ENCODE assay signal across 1 cellular context in genomic region chr5:14443665-14444064, GRCh38.
A peak's percentile ranks its signal among the peaks of the same experiment; 100 is the strongest.
TF ChIP-seq lines count a peak whose summit lies in the region.

No MANE protein-coding gene starts in this region.

TF ChIP-seq in SK-N-SH, 30 proteins besides CTCF, POLR2A, EP300 and RAD21:
- no peak for TF ChIP-seq CHD2 (IDR thresholded peaks at IDR 0.05; ENCODE audit: low read length, partially characterized antibody)
- TF ChIP-seq MEF2A (IDR thresholded peaks at IDR 0.05; ENCODE audit: borderline replicate concordance, low read depth): no peak
- TF ChIP-seq IRF3 (IDR thresholded peaks at IDR 0.05; ENCODE audit: low read depth, low read length): no peak
- no peak for TF ChIP-seq REST (IDR thresholded peaks at IDR 0.05; ENCODE audit: low read depth, low read length)
- no peak for TF ChIP-seq USF1 (IDR thresholded peaks at IDR 0.05; ENCODE audit: borderline replicate concordance, low read depth)
- TF ChIP-seq TCF12 (IDR thresholded peaks at IDR 0.05): peak; percentile 67
- TF ChIP-seq POLR2AphosphoS5 (IDR thresholded peaks at IDR 0.05; ENCODE audit: low read depth, low read length): peak; percentile 27; the same call in 1 of the 2 replicates
- TF ChIP-seq MAX (IDR thresholded peaks at IDR 0.05; ENCODE audit: low read depth): 0 out of 2 replicates have a peak, but pooled peaks have one; percentile 27
- no peak for TF ChIP-seq RFX5 (IDR thresholded peaks at IDR 0.05; ENCODE audit: low read length)
- no peak for TF ChIP-seq NFIC (IDR thresholded peaks at IDR 0.05; ENCODE audit: borderline replicate concordance)
- TF ChIP-seq GATA2 (CRISPR knock-in tag; IDR thresholded peaks at IDR 0.05): peak; percentile 48; the same call in 1 of the 2 replicates
- TF ChIP-seq USF2 (IDR thresholded peaks at IDR 0.05; ENCODE audit: borderline replicate concordance, low read depth, low read length): no peak
- TF ChIP-seq ZBTB33 (IDR thresholded peaks at IDR 0.05; ENCODE audit: borderline replicate concordance, low read depth): no peak
- no peak for TF ChIP-seq ELF1 (IDR thresholded peaks at IDR 0.05)
- no peak for TF ChIP-seq RXRA (IDR thresholded peaks at IDR 0.05; ENCODE audit: borderline replicate concordance, low read depth)
